15 cellular contexts compared by ENCODE assay signal in the genomic region with DNA sequence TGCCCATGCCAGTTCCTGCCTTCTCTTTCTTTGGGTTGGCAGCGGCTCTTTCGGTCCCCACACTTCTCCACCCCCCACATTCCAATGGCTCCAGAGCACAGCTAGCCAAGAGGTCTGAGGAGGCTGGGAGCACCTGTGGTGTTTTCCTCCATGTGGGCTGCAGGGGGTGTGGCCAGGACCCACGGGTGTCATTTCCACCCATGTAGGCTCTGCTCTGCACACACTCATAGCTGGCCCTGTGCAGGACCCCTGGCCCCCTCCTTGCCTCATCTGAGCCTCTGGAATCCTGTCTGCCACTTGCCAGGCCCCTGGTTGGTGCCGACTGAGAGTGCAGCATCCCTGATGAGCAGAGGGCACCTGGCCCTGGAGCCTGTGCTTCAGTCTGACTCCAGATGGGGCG. TPM values are rescaled to one million over a fixed set of nuclear protein-coding genes. Genes with fewer than 3 reads are reported as not detected.
DNase-seq lines count a peak whose midpoint lies in the region; ATAC-seq and TF ChIP-seq lines count a peak whose summit lies in the region.
"Had no signal": no experiment of that assay in that cellular context is flagged by ENCODE, and none has a peak within 500 bp of the region (broad histone marks: within the 10 kb centered on the region; RNA-seq: fewer than 3 reads in every experiment).

No MANE protein-coding gene starts in this region.

- H3K9me3 Mint-ChIP-seq in HFFc6, result no peaks in the 10 kb centered on the region
- H3K9me3 Mint-ChIP-seq in dendritic cell treated with granulocyte-macrophage colony-stimulating factor and Interleukin-4, amounts not matched to agents 40 ng/mL and 50 ng/mL, for 4 days, result no peaks in the 10 kb centered on the region
- no peaks in the 10 kb centered on the region for H3K9me3 Mint-ChIP-seq in CD8-positive, alpha-beta memory T cell
- H3K9me3 Mint-ChIP-seq: stimulated activated naive CD8-positive, alpha-beta T cell treated with anti-CD3 and anti-CD28 coated beads, Interleukin-15, Interleukin-2, amounts not matched to agents 100 ng/mL and 50 ng/mL, for 24 hours had no signal

- peak overlapping the region; percentile 52 to 81 for H3K27ac ChIP-seq in lung (ENCODE audit: low read depth in 1 of 2, low read length in 1 of 2)
- H3K27ac ChIP-seq in skeletal muscle tissue (ENCODE audit: low read depth, low read length), result peak overlapping the region; percentile 48
- H3K27ac ChIP-seq in RWPE1, result no peak overlapping the region
- H3K27ac ChIP-seq in CD8-positive, alpha-beta memory T cell (ENCODE audit: low read depth, low read length), result no peak overlapping the region
- H3K27ac ChIP-seq: pancreas had no signal

- DNase-seq in HFFc6, result no peak
- DNase-seq in lung (ENCODE audit: low spot score), result no peak
- no peak for DNase-seq in inferior parietal cortex (ENCODE audit: extremely low spot score)
- no peak for DNase-seq in RWPE1 (ENCODE audit: low spot score)
- DNase-seq in CD8-positive, alpha-beta memory T cell, result no peak
- DNase-seq: activated effector memory CD4-positive, alpha-beta T cell treated with Interleukin-2 at 50 U/mL for 16 hours; H7; MG63; NCI-H1694 treated with DMSO at 0.1 percent for 48 hours; NCI-H226; pancreas had no signal

- intact Hi-C loops in dendritic cell treated with granulocyte-macrophage colony-stimulating factor and Interleukin-4, amounts not matched to agents 40 ng/mL and 50 ng/mL, for 4 days (cut with micrococcal nuclease), result no loop called here

- TF ChIP-seq CTCF in HFFc6 (IDR thresholded peaks at IDR 0.05), result no peak
- TF ChIP-seq CTCF in lung (IDR thresholded peaks at IDR 0.05; ENCODE audit: control extremely low read depth, extremely low read depth), result no peak
- no peak for TF ChIP-seq CTCF in RWPE1 (conservative IDR thresholded peaks at IDR 0.05; ENCODE audit: low read depth)

- peaks cover 32 to 36% of the 10 kb centered on the region in 2 donors for H3K4me1 ChIP-seq in lung (ENCODE audit: control insufficient read depth in 2 of 2, insufficient read depth in 2 of 2, low read length in 2 of 2)
- H3K4me1 ChIP-seq in skeletal muscle tissue (ENCODE audit: control insufficient read depth in 3 of 3, insufficient read depth in 3 of 3, low read length in 3 of 3), result peaks cover 60 to 96% (median 70%) of the 10 kb centered on the region in 3 donors
- no peaks in the 10 kb centered on the region for H3K4me1 ChIP-seq in CD8-positive, alpha-beta memory T cell (ENCODE audit: insufficient read depth, low read length)
- H3K4me1 ChIP-seq: pancreas had no signal

- no peak for ATAC-seq in lung (ENCODE audit: insufficient read depth, low FRiP score)
- ATAC-seq in HG02588 (IDR thresholded peaks at IDR 0.05; ENCODE audit: unreplicated experiment), result no peak
- ATAC-seq: pancreas had no signal

- no peaks in the 10 kb centered on the region for H3K36me3 Mint-ChIP-seq in HFFc6 (ENCODE audit: low read depth)
- peaks cover 64% of the 10 kb centered on the region for H3K36me3 Mint-ChIP-seq in dendritic cell treated with granulocyte-macrophage colony-stimulating factor and Interleukin-4, amounts not matched to agents 40 ng/mL and 50 ng/mL, for 4 days (ENCODE audit: low read depth)
- no peaks in the 10 kb centered on the region for H3K36me3 Mint-ChIP-seq in CD8-positive, alpha-beta memory T cell

- no peaks in the 10 kb centered on the region for H3K36me3 ChIP-seq in lung (ENCODE audit: control insufficient read depth in 2 of 2, insufficient read depth in 2 of 2, low read length in 2 of 2)
- peaks cover 0 to 4% (median 0%) of the 10 kb centered on the region in 3 donors for H3K36me3 ChIP-seq in skeletal muscle tissue (ENCODE audit: control insufficient read depth in 3 of 3, insufficient read depth in 3 of 3, low read length in 3 of 3)
- H3K36me3 ChIP-seq in CD8-positive, alpha-beta memory T cell (ENCODE audit: insufficient read depth, low read length), result no peaks in the 10 kb centered on the region
- H3K36me3 ChIP-seq: MG63, pancreas had no signal

- 63 to 79% methylated on average over 5 of the region's 5 CpGs for WGBS in lung, 2 donors

- H3K4me1 Mint-ChIP-seq in HFFc6 (ENCODE audit: low read depth), result peaks cover 32% of the 10 kb centered on the region
- peaks cover 26% of the 10 kb centered on the region for H3K4me1 Mint-ChIP-seq in dendritic cell treated with granulocyte-macrophage colony-stimulating factor and Interleukin-4, amounts not matched to agents 40 ng/mL and 50 ng/mL, for 4 days (ENCODE audit: low read depth)
- H3K4me1 Mint-ChIP-seq in CD8-positive, alpha-beta memory T cell, result no peaks in the 10 kb centered on the region

- POLR2A ChIA-PET in RWPE1 (lab: Yijun Ruan, JAX; ENCODE audit: low non-redundant PET), result no interaction called here
- POLR2A ChIA-PET in CD8-positive, alpha-beta memory T cell (lab: Charles Lee), result no interaction called here

- H3K27me3 ChIP-seq in lung (ENCODE audit: control insufficient read depth, insufficient read depth) (no peaks in the 10 kb centered on the region), skeletal muscle tissue (ENCODE audit: control insufficient read depth in 3 of 3, insufficient read depth in 3 of 3, low read length in 3 of 3) (no peaks in the 10 kb centered on the region)
- no peaks in the 10 kb centered on the region for H3K27me3 ChIP-seq in CD8-positive, alpha-beta memory T cell (ENCODE audit: insufficient read depth, low read length, poor library complexity, severe bottlenecking)
- H3K27me3 ChIP-seq: MG63, pancreas had no signal

- H3K9ac ChIP-seq in skeletal muscle tissue (ENCODE audit: low read depth in 1 of 3, low read length in 3 of 3), result peak overlapping the region in 1 of 3 donors; percentile 1

- H3K4me3 Mint-ChIP-seq in HFFc6, result peak overlapping the region; percentile 47
- no peak overlapping the region for H3K4me3 Mint-ChIP-seq in dendritic cell treated with granulocyte-macrophage colony-stimulating factor and Interleukin-4, amounts not matched to agents 40 ng/mL and 50 ng/mL, for 4 days
- H3K4me3 Mint-ChIP-seq in CD8-positive, alpha-beta memory T cell, result no peak overlapping the region
- H3K4me3 Mint-ChIP-seq: stimulated activated naive CD8-positive, alpha-beta T cell treated with anti-CD3 and anti-CD28 coated beads, Interleukin-15, Interleukin-2, amounts not matched to agents 100 ng/mL and 50 ng/mL, for 24 hours had no signal

- H3K4me3 ChIP-seq in lung (no peak overlapping the region), skeletal muscle tissue (ENCODE audit: low read length in 3 of 3) (peak overlapping the region in 1 of 3 donors; percentile 35)
- H3K4me3 ChIP-seq in CD8-positive, alpha-beta memory T cell (ENCODE audit: low read length), result no peak overlapping the region
- H3K4me3 ChIP-seq: MG63, pancreas had no signal

- CTCF ChIA-PET in RWPE1 (lab: Yijun Ruan, JAX), result interaction anchor here (0.6 kb wide), 1 partner anchor 30 kb away, joined by 3 read pairs; no protein-coding TSS in a partner anchor
- CTCF ChIA-PET in CD8-positive, alpha-beta memory T cell (lab: Charles Lee), result interaction anchor here (1.0 kb wide), 1 partner anchor 200 kb away, joined by 3 read pairs; no protein-coding TSS in a partner anchor

- H3K27ac Mint-ChIP-seq in HFFc6, result peak overlapping the region; percentile 95
- H3K27ac Mint-ChIP-seq in dendritic cell treated with granulocyte-macrophage colony-stimulating factor and Interleukin-4, amounts not matched to agents 40 ng/mL and 50 ng/mL, for 4 days, result peak overlapping the region; percentile 61
- no peak overlapping the region for H3K27ac Mint-ChIP-seq in CD8-positive, alpha-beta memory T cell
- H3K27ac Mint-ChIP-seq: stimulated activated naive CD8-positive, alpha-beta T cell treated with anti-CD3 and anti-CD28 coated beads, Interleukin-15, Interleukin-2, amounts not matched to agents 100 ng/mL and 50 ng/mL, for 24 hours had no signal

- peaks cover 4% of the 10 kb centered on the region for H3K27me3 Mint-ChIP-seq in HFFc6 (ENCODE audit: insufficient read depth)
- H3K27me3 Mint-ChIP-seq in dendritic cell treated with granulocyte-macrophage colony-stimulating factor and Interleukin-4, amounts not matched to agents 40 ng/mL and 50 ng/mL, for 4 days, result no peaks in the 10 kb centered on the region
- peaks cover 0 to 2% of the 10 kb centered on the region in 2 donors for H3K27me3 Mint-ChIP-seq in CD8-positive, alpha-beta memory T cell

- H3K9me3 ChIP-seq in lung (ENCODE audit: control insufficient read depth in 2 of 2, insufficient read depth in 1 of 2, low read length in 1 of 2), result no peaks in the 10 kb centered on the region
- H3K9me3 ChIP-seq in skeletal muscle tissue (ENCODE audit: control insufficient read depth in 3 of 3, low read length in 3 of 3), result no peaks in the 10 kb centered on the region
- no peaks in the 10 kb centered on the region for H3K9me3 ChIP-seq in CD8-positive, alpha-beta memory T cell (ENCODE audit: low read length)
- H3K9me3 ChIP-seq: MG63, pancreas had no signal

RNA-seq across cellular contexts. Expression of gene DYSF, which starts 46.3 kb away (rescaled TPM):
- under 1 TPM; 0.07 to 0.57 (median 0.32) TPM for total RNA-seq in HFFc6 (2021; fragmentation: NEBNext Ultra II Directional; extraction: Animal tissue kit (Norgen Biotek cat#: 25700))
- total RNA-seq in lung (10 to 100 TPM; 31.8 to 48.3 TPM), skeletal muscle tissue (88.7 TPM)
- 10 to 100 TPM; 12.9 to 56.2 TPM for polyA plus RNA-seq in lung
- total RNA-seq in CD8-positive, alpha-beta memory T cell, result 1 to 10 TPM; 3.6 to 4.8 TPM
- 3.9 TPM for polyA plus RNA-seq in CD8-positive, alpha-beta memory T cell

Comparison
In these comparisons a context has a peak if more than half of its experiments do, and no peak if none do; other contexts are left out.
1. H3K27ac Mint-ChIP-seq: peak in HFFc6 (single experiment) and dendritic cell treated with granulocyte-macrophage colony-stimulating factor and Interleukin-4, amounts not matched to agents 40 ng/mL and 50 ng/mL, for 4 days (single experiment); none in CD8-positive, alpha-beta memory T cell (0 of 8).
2. H3K27ac ChIP-seq: peak in lung (2 of 2) and skeletal muscle tissue (single experiment); none in RWPE1 (single experiment) and CD8-positive, alpha-beta memory T cell (single experiment).
3. RNA of gene DYSF, which starts 46.3 kb away (total RNA-seq): 88.7 TPM in skeletal muscle tissue (single experiment) and 31.8 to 48.3 TPM in lung; 3.6 to 4.8 TPM in CD8-positive, alpha-beta memory T cell and 0.07 to 0.57 TPM in HFFc6; every median in the first group is over 4 times any median in the second.